ENCODE assay signal across 8 cellular contexts in genomic region chr18:51668101-51668500, GRCh38.
DNase-seq lines count a peak whose midpoint lies in the region; ATAC-seq and TF ChIP-seq lines count a peak whose summit lies in the region.

No MANE protein-coding gene starts in this region.

- peak; percentile 82 for TF ChIP-seq CTCF in GM13977 (IDR thresholded peaks at IDR 0.05; ENCODE audit: extremely low read depth, insufficient read depth, missing control alignments)
- TF ChIP-seq CTCF in fibroblast of mammary gland (conservative IDR thresholded peaks at IDR 0.05; ENCODE audit: control insufficient read depth, insufficient read depth, low read depth, low read length) = peak; percentile 68

- no peak overlapping the region for H3K27ac ChIP-seq in neuronal stem cell (replicated peaks; ENCODE audit: low read length)

- intact Hi-C loops in activated CD4-positive, alpha-beta T cell treated with anti-CD3 and anti-CD28 coated beads, Interleukin-2, amount 10 ng/mL, durations not matched to agents 24 days and 14 days (cut with micrococcal nuclease) = loop anchor here (2.0 kb wide), 1 partner anchor 621 kb away; no protein-coding TSS in a partner anchor

- no peak overlapping the region for H3K14ac ChIP-seq in neuronal stem cell (ENCODE audit: low read length)

- H3K4ac ChIP-seq in neuronal stem cell (ENCODE audit: low read length) = no peak overlapping the region

- no peaks in the 10 kb centered on the region for H3K36me3 Mint-ChIP-seq in activated CD4-positive, alpha-beta T cell treated with anti-CD3 and anti-CD28 coated beads, Interleukin-2, amount 10 ng/mL, durations not matched to agents 24 days and 14 days (ENCODE audit: low read depth)

- no peak overlapping the region for H3K23ac ChIP-seq in neuronal stem cell (ENCODE audit: low read depth, low read length, poor library complexity)

- no peak overlapping the region for H2BK5ac ChIP-seq in neuronal stem cell (ENCODE audit: low read length)

- WGBS in neuronal stem cell (ENCODE audit: extremely low coverage in 2 of 2, insufficient read length in 2 of 2, insufficient replicate concordance in 1 of 2), 2 donors = no CpG with 5 or more reads among the region's 10 CpGs

- H2AFZ ChIP-seq in neuronal stem cell (ENCODE audit: low read length) = peak overlapping the region; percentile 36

- no peak overlapping the region for H3K9ac ChIP-seq in neuronal stem cell (ENCODE audit: low read depth, low read length, poor library complexity)

- H3K4me2 ChIP-seq in neuronal stem cell (ENCODE audit: insufficient read depth, low read length, poor library complexity, severe bottlenecking) = no peak overlapping the region

- no peak overlapping the region for H4K91ac ChIP-seq in neuronal stem cell (ENCODE audit: low read depth, low read length, poor library complexity)

- H3K4me3 Mint-ChIP-seq in activated CD4-positive, alpha-beta T cell treated with anti-CD3 and anti-CD28 coated beads, Interleukin-2, amount 10 ng/mL, durations not matched to agents 24 days and 14 days = no peak overlapping the region

- H3K4me1 ChIP-seq in neuronal stem cell (ENCODE audit: control insufficient read depth in 2 of 2, insufficient read depth in 1 of 2, low read depth in 1 of 2, low read length in 2 of 2) = peaks cover 3 to 8% of the 10 kb centered on the region in 2 donors

- H2AK5ac ChIP-seq in neuronal stem cell (ENCODE audit: low read depth, low read length) = no peak overlapping the region

- H3K4me1 Mint-ChIP-seq in activated CD4-positive, alpha-beta T cell treated with anti-CD3 and anti-CD28 coated beads, Interleukin-2, amount 10 ng/mL, durations not matched to agents 24 days and 14 days = peaks cover 2% of the 10 kb centered on the region

- H3K27me3 Mint-ChIP-seq in activated CD4-positive, alpha-beta T cell treated with anti-CD3 and anti-CD28 coated beads, Interleukin-2, amount 10 ng/mL, durations not matched to agents 24 days and 14 days = no peaks in the 10 kb centered on the region

- no peak overlapping the region for H3K27ac Mint-ChIP-seq in activated CD4-positive, alpha-beta T cell treated with anti-CD3 and anti-CD28 coated beads, Interleukin-2, amount 10 ng/mL, durations not matched to agents 24 days and 14 days

- no peaks in the 10 kb centered on the region for H3K27me3 ChIP-seq in neuronal stem cell (ENCODE audit: control insufficient read depth in 3 of 3, insufficient read depth in 3 of 3, low read depth in 1 of 3, low read length in 3 of 3)

- no peak overlapping the region for H2BK120ac ChIP-seq in neuronal stem cell (ENCODE audit: low read depth, low read length)

- in situ Hi-C loops in GM13977 (cut with MboI; ENCODE audit: low pct_unique_long_range_greater_than_20kb, low sequenced_read_pairs, unreplicated experiment) = loop anchor here (10.0 to 25.0 kb wide), 2 partner anchors 556 to 617 kb away; no protein-coding TSS in a partner anchor

- H3K18ac ChIP-seq in neuronal stem cell (ENCODE audit: low read length) = no peak overlapping the region

- H3K9me3 Mint-ChIP-seq in activated CD4-positive, alpha-beta T cell treated with anti-CD3 and anti-CD28 coated beads, Interleukin-2, amount 10 ng/mL, durations not matched to agents 24 days and 14 days = no peaks in the 10 kb centered on the region

- no peaks in the 10 kb centered on the region for H3K79me1 ChIP-seq in neuronal stem cell (ENCODE audit: low read depth, low read length)

- ATAC-seq in HG03095 (IDR thresholded peaks at IDR 0.05; ENCODE audit: unreplicated experiment) = peak; percentile 52
- ATAC-seq in GM19397 (IDR thresholded peaks at IDR 0.05; ENCODE audit: unreplicated experiment) = no peak

- H2BK12ac ChIP-seq in neuronal stem cell (ENCODE audit: low read length) = no peak overlapping the region

- no peak overlapping the region for H3K4me3 ChIP-seq in fibroblast of mammary gland (ENCODE audit: control insufficient read depth, low read depth, low read length)
- no peak overlapping the region for H3K4me3 ChIP-seq in neuronal stem cell (ENCODE audit: low read length in 2 of 2)

- H3K36me3 ChIP-seq in neuronal stem cell (replicated peaks in 1 of 2; ENCODE audit: control insufficient read depth in 2 of 2, insufficient read depth in 2 of 2, low read length in 2 of 2) = no peaks in the 10 kb centered on the region

- H3K9me3 ChIP-seq in neuronal stem cell (replicated peaks in 1 of 2; ENCODE audit: control insufficient read depth in 2 of 2, insufficient read depth in 1 of 2, low read depth in 1 of 2, low read length in 2 of 2) = no peaks in the 10 kb centered on the region

- H2BK15ac ChIP-seq in neuronal stem cell (ENCODE audit: low read length) = no peak overlapping the region

- no peak overlapping the region for H4K8ac ChIP-seq in neuronal stem cell (ENCODE audit: low read depth, low read length)

- DNase-seq in A172 (ENCODE audit: low spot score) = peak; percentile 24
- peak; percentile 33 for DNase-seq in GM13977 (ENCODE audit: low spot score)
- DNase-seq in NCI-H2171 (lab: John Stamatoyannopoulos, UW) = peak; percentile 78
- DNase-seq in activated CD4-positive, alpha-beta T cell treated with anti-CD3 and anti-CD28 coated beads, Interleukin-2, amount 10 ng/mL, durations not matched to agents 24 days and 14 days = peak; percentile 84
- DNase-seq in fibroblast of mammary gland (ENCODE audit: low read depth) = peak; percentile 43
- DNase-seq in neuronal stem cell (ENCODE audit: low spot score) = peak; percentile 63

Comparison
In these comparisons a context has a peak if more than half of its experiments do, and no peak if none do; other contexts are left out.
1. DNase-seq: peak in every context shown above with its lines; median percentile 84 in activated CD4-positive, alpha-beta T cell treated with anti-CD3 and anti-CD28 coated beads, Interleukin-2, amount 10 ng/mL, durations not matched to agents 24 days and 14 days; 78 in NCI-H2171; 63 in neuronal stem cell; 43 in fibroblast of mammary gland; 33 in GM13977; 24 in A172.